Comparison of ENCODE assay signal across 1 cellular context in genomic region chr17:49577651-49577935, GRCh38.
TF ChIP-seq lines count a peak whose summit lies in the region.

No MANE protein-coding gene starts in this region.

TF ChIP-seq in HepG2, 621 proteins besides CTCF, POLR2A, EP300 and RAD21 (continued from another document):
- no peak for TF ChIP-seq ESRRA (CRISPR knock-in tag; IDR thresholded peaks at IDR 0.05; ENCODE audit: low read depth)
- TF ChIP-seq NPAS2 (CRISPR knock-in tag; IDR thresholded peaks at IDR 0.05; ENCODE audit: borderline replicate concordance), result no peak
- TF ChIP-seq KDM1A (CRISPR knock-in tag; IDR thresholded peaks at IDR 0.05), result peak; percentile 77; the same call in 1 of the 2 replicates
- TF ChIP-seq THRA (CRISPR knock-in tag; IDR thresholded peaks at IDR 0.05; ENCODE audit: borderline replicate concordance), result peak; percentile 90; the same call in 1 of the 2 replicates
- no peak for TF ChIP-seq ZNF768 (CRISPR knock-in tag; IDR thresholded peaks at IDR 0.05)
- peak; percentile 38; the same call in 1 of the 2 replicates for TF ChIP-seq CEBPG (CRISPR knock-in tag; IDR thresholded peaks at IDR 0.05)
- no peak for TF ChIP-seq ARID2 (CRISPR knock-in tag; IDR thresholded peaks at IDR 0.05; ENCODE audit: borderline replicate concordance)
- TF ChIP-seq REPIN1 (CRISPR knock-in tag; IDR thresholded peaks at IDR 0.05; ENCODE audit: borderline replicate concordance, low read depth), result no peak
- TF ChIP-seq NR2F1 (CRISPR knock-in tag; IDR thresholded peaks at IDR 0.05), result no peak
- no peak for TF ChIP-seq KLF15 (CRISPR knock-in tag; IDR thresholded peaks at IDR 0.05; ENCODE audit: borderline replicate concordance)
- TF ChIP-seq HDAC2 (CRISPR knock-in tag; IDR thresholded peaks at IDR 0.05), result no peak
- no peak for TF ChIP-seq ARHGAP35 (CRISPR knock-in tag; IDR thresholded peaks at IDR 0.05; ENCODE audit: borderline replicate concordance)
- TF ChIP-seq FOXK1 (CRISPR knock-in tag; IDR thresholded peaks at IDR 0.05; ENCODE audit: borderline replicate concordance, low read depth), result no peak
- no peak for TF ChIP-seq DPF2 (CRISPR knock-in tag; IDR thresholded peaks at IDR 0.05; ENCODE audit: borderline replicate concordance, low read depth)
- TF ChIP-seq ZNF652 (CRISPR knock-in tag; IDR thresholded peaks at IDR 0.05; ENCODE audit: borderline replicate concordance, low read depth), result no peak
- no peak for TF ChIP-seq IKZF1 (IDR thresholded peaks at IDR 0.05)
- TF ChIP-seq NR2F2 (IDR thresholded peaks at IDR 0.05; ENCODE audit: borderline replicate concordance, low read depth), result no peak
- TF ChIP-seq ZMAT3 (CRISPR knock-in tag; conservative IDR thresholded peaks at IDR 0.05), result no peak
- TF ChIP-seq WIZ (CRISPR knock-in tag; IDR thresholded peaks at IDR 0.05), result no peak
- TF ChIP-seq CREB1 (IDR thresholded peaks at IDR 0.05), result no peak
- no peak for TF ChIP-seq CREB1 (CRISPR knock-in tag; IDR thresholded peaks at IDR 0.05)
- TF ChIP-seq ZBTB26 (CRISPR knock-in tag; IDR thresholded peaks at IDR 0.05; ENCODE audit: borderline replicate concordance), result no peak; the same call in 1 of the 2 replicates
- no peak for TF ChIP-seq NFIB (CRISPR knock-in tag; IDR thresholded peaks at IDR 0.05; ENCODE audit: borderline replicate concordance)
- no peak for TF ChIP-seq ZNF251 (CRISPR knock-in tag; IDR thresholded peaks at IDR 0.05)
- no peak for TF ChIP-seq ATF4 (CRISPR knock-in tag; IDR thresholded peaks at IDR 0.05)
- TF ChIP-seq BORCS8-MEF2B (CRISPR knock-in tag; IDR thresholded peaks at IDR 0.05), result no peak
- no peak for TF ChIP-seq PPARG (CRISPR knock-in tag; conservative IDR thresholded peaks at IDR 0.05)
- peak; percentile 27; the same call in 1 of the 2 replicates for TF ChIP-seq RCOR2 (CRISPR knock-in tag; IDR thresholded peaks at IDR 0.05)
- TF ChIP-seq ZNF629 (CRISPR knock-in tag; conservative IDR thresholded peaks at IDR 0.05), result peak; percentile 95
